ENCODE assay signal across 8 cellular contexts in the genomic region with DNA sequence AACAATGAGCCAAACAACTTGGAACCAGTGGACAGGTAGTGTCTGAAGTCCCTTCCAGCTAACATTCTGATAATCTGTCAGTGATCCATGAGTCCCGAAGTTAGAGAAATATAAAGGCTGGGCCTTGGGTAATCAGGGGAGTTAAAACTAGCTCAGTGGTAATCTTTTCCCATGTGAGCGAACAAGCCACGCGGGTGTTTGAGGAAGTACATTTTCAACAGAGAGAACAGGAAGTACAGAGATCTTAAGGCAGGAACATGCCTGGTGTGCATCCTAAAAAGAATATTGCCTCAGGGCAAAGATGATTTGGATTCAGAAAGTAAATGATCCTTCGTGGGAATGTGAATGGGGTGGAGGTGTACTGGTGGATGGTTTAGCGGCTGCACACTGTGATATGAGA. TPM values are rescaled to one million over a fixed set of nuclear protein-coding genes. Genes with fewer than 3 reads are reported as not detected.
A peak's percentile ranks its signal among the peaks of the same experiment; 100 is the strongest.
DNase-seq lines count a peak whose midpoint lies in the region; ATAC-seq and TF ChIP-seq lines count a peak whose summit lies in the region.

No MANE protein-coding gene starts in this region.

- no peaks in the 10 kb centered on the region for H3K27me3 Mint-ChIP-seq in activated naive CD8-positive, alpha-beta T cell treated with anti-CD3 and anti-CD28 coated beads for 36 hours
- peaks cover 86% of the 10 kb centered on the region for H3K27me3 Mint-ChIP-seq in stimulated activated memory B cell treated with anti-CD40 and anti-IgM and Interleukin-4, amounts not matched to agents 10 μg/mL and 1 μg/mL and 100 μg/mL, for 72 hours

- peak overlapping the region; percentile 75 for H3K27ac ChIP-seq in lower lobe of right lung

- H3K4me3 Mint-ChIP-seq in activated naive CD8-positive, alpha-beta T cell treated with anti-CD3 and anti-CD28 coated beads for 36 hours: peak overlapping the region; percentile 53
- no peak overlapping the region for H3K4me3 Mint-ChIP-seq in stimulated activated memory B cell treated with anti-CD40 and anti-IgM and Interleukin-4, amounts not matched to agents 10 μg/mL and 1 μg/mL and 100 μg/mL, for 72 hours

- H3K27ac Mint-ChIP-seq in activated naive CD8-positive, alpha-beta T cell treated with anti-CD3 and anti-CD28 coated beads for 36 hours: peak overlapping the region; percentile 74
- no peak overlapping the region for H3K27ac Mint-ChIP-seq in stimulated activated memory B cell treated with anti-CD40 and anti-IgM and Interleukin-4, amounts not matched to agents 10 μg/mL and 1 μg/mL and 100 μg/mL, for 72 hours

- peaks cover 88% of the 10 kb centered on the region for H3K4me1 ChIP-seq in lower lobe of right lung

- H3K36me3 Mint-ChIP-seq in activated naive CD8-positive, alpha-beta T cell treated with anti-CD3 and anti-CD28 coated beads for 36 hours: peaks cover 16% of the 10 kb centered on the region
- H3K36me3 Mint-ChIP-seq in stimulated activated memory B cell treated with anti-CD40 and anti-IgM and Interleukin-4, amounts not matched to agents 10 μg/mL and 1 μg/mL and 100 μg/mL, for 72 hours: peaks cover 6% of the 10 kb centered on the region

- DNase-seq in ELR (ENCODE audit: low read depth) (peak; percentile 17), lower lobe of right lung (no peak), NCI-H82 treated with DMSO at 0.1 percent for 48 hours (lab: John Stamatoyannopoulos, UW; ENCODE audit: unreplicated experiment) (no peak)
- DNase-seq in activated naive CD8-positive, alpha-beta T cell treated with anti-CD3 and anti-CD28 coated beads for 36 hours: peak; percentile 6
- DNase-seq in stimulated activated CD4-positive, alpha-beta T cell treated with anti-CD3 and anti-CD28 coated beads, Interleukin-12 subunit alpha, Interleukin-12 subunit beta, amount 100 ng/mL, for 4 hours: no peak

- H3K9me3 ChIP-seq in lower lobe of right lung: no peaks in the 10 kb centered on the region

- no peak overlapping the region for H3K4me3 ChIP-seq in lower lobe of right lung

- no peaks in the 10 kb centered on the region for H3K9me3 Mint-ChIP-seq in activated naive CD8-positive, alpha-beta T cell treated with anti-CD3 and anti-CD28 coated beads for 36 hours
- H3K9me3 Mint-ChIP-seq in stimulated activated memory B cell treated with anti-CD40 and anti-IgM and Interleukin-4, amounts not matched to agents 10 μg/mL and 1 μg/mL and 100 μg/mL, for 72 hours: peaks cover 5% of the 10 kb centered on the region

- no peak for TF ChIP-seq CTCF in lower lobe of right lung (IDR thresholded peaks at IDR 0.05)

- no peaks in the 10 kb centered on the region for H3K27me3 ChIP-seq in lower lobe of right lung (ENCODE audit: low read depth)

- peaks cover 39% of the 10 kb centered on the region for H3K4me1 Mint-ChIP-seq in activated naive CD8-positive, alpha-beta T cell treated with anti-CD3 and anti-CD28 coated beads for 36 hours
- H3K4me1 Mint-ChIP-seq in stimulated activated memory B cell treated with anti-CD40 and anti-IgM and Interleukin-4, amounts not matched to agents 10 μg/mL and 1 μg/mL and 100 μg/mL, for 72 hours: peaks cover 32% of the 10 kb centered on the region

- ATAC-seq in HG03378 (IDR thresholded peaks at IDR 0.05; ENCODE audit: unreplicated experiment) (peak; percentile 30), lower lobe of right lung (peak; percentile 48 to 60), GM18519 (IDR thresholded peaks at IDR 0.05; ENCODE audit: low FRiP score, unreplicated experiment) (no peak)
- ATAC-seq in stimulated activated memory B cell treated with anti-CD40 and anti-IgM and Interleukin-4, amounts not matched to agents 10 μg/mL and 1 μg/mL and 100 μg/mL, for 72 hours: no peak

- intact Hi-C loops in lower lobe of right lung (cut with DNase I): no loop called here

- H3K36me3 ChIP-seq in lower lobe of right lung: no peaks in the 10 kb centered on the region

RNA-seq across cellular contexts. Expression of gene FNIP2, which starts 42.9 kb away (rescaled TPM):
- 10 to 100 TPM; 10.9 to 11.5 TPM for total RNA-seq in activated naive CD8-positive, alpha-beta T cell treated with anti-CD3 and anti-CD28 coated beads for 36 hours
- 90.7 TPM for total RNA-seq in lower lobe of right lung

Comparison
In these comparisons a context has a peak if more than half of its experiments do, and no peak if none do; other contexts are left out.
1. DNase-seq: peak in ELR (single experiment) and activated naive CD8-positive, alpha-beta T cell treated with anti-CD3 and anti-CD28 coated beads for 36 hours (single experiment); none in lower lobe of right lung (single experiment), NCI-H82 treated with DMSO at 0.1 percent for 48 hours (single experiment) and stimulated activated CD4-positive, alpha-beta T cell treated with anti-CD3 and anti-CD28 coated beads, Interleukin-12 subunit alpha, Interleukin-12 subunit beta, amount 100 ng/mL, for 4 hours (single experiment).
2. ATAC-seq: peak in HG03378 (single experiment) and lower lobe of right lung (2 of 2); none in stimulated activated memory B cell treated with anti-CD40 and anti-IgM and Interleukin-4, amounts not matched to agents 10 μg/mL and 1 μg/mL and 100 μg/mL, for 72 hours (single experiment) and GM18519 (single experiment).